ENCODE assay signal across 26 cellular contexts in genomic region chr15:97604673-97605072, GRCh38.
"Had no signal": no experiment of that assay in that cellular context is flagged by ENCODE, and none has a peak within 500 bp of the region (broad histone marks: within the 10 kb centered on the region; RNA-seq: fewer than 3 reads in every experiment).

No MANE protein-coding gene starts in this region.

- H3K9me3 ChIP-seq: testis, thoracic aorta, thyroid gland, transverse colon, upper lobe of right lung, uterus, vagina had no signal

- H3K27ac ChIP-seq: stomach, suprapubic skin, testis, thoracic aorta, thyroid gland, tibial artery, tibial nerve, transverse colon, upper lobe of left lung, upper lobe of right lung, uterus, vagina had no signal

- ATAC-seq: stimulated activated effector memory CD8-positive, alpha-beta T cell treated with anti-CD3 and anti-CD28 coated beads, Interleukin-12 subunit alpha, Interleukin-12 subunit beta, amount 100 ng/mL, for 72 hours; stimulated activated memory B cell treated with anti-CD40 and anti-IgM and Interleukin-4, amounts not matched to agents 10 μg/mL and 1 μg/mL and 100 μg/mL, for 72 hours; stimulated activated naive B cell treated with anti-CD40 and anti-IgM and Interleukin-4, amounts not matched to agents 10 μg/mL and 1 μg/mL and 100 μg/mL, for 72 hours; stimulated activated naive CD8-positive, alpha-beta T cell treated with anti-CD3 and anti-CD28 coated beads, Interleukin-15, amount 100 ng/mL, for 72 hours; stimulated activated naive CD8-positive, alpha-beta T cell treated with anti-CD3 and anti-CD28 coated beads, Interleukin-15, Interleukin-2, amounts not matched to agents 100 U/mL and 50 U/mL, for 24 hours; upper lobe of right lung had no signal

- H3K4me3 ChIP-seq: stomach, suprapubic skin, testis, thoracic aorta, thyroid gland, tibial artery, tibial nerve, transverse colon, upper lobe of left lung, upper lobe of right lung, uterus, vagina had no signal

- H3K4me1 ChIP-seq: stomach, suprapubic skin, testis, thyroid gland, tibial artery, tibial nerve, transverse colon, upper lobe of left lung, upper lobe of right lung, uterus, vagina had no signal

- DNase-seq: stimulated activated CD4-positive, alpha-beta T cell treated with anti-CD3 and anti-CD28 coated beads, Interleukin-2, amount 100 ng/mL, for 48 hours; stimulated activated CD4-positive, alpha-beta T cell treated with anti-CD3 and anti-CD28 coated beads, Interleukin-4, amount 100 ng/mL, for 1 hour; stimulated activated CD4-positive, alpha-beta T cell treated with anti-CD3 and anti-CD28 coated beads, Interleukin-4, amount 100 ng/mL, for 24 hours; stimulated activated CD4-positive, alpha-beta T cell treated with anti-CD3 and anti-CD28 coated beads, Interleukin-4, amount 100 ng/mL, for 4 hours; stimulated activated CD8-positive, alpha-beta memory T cell treated with anti-CD3 and anti-CD28 coated beads, Interleukin-4, amount 100 ng/mL, for 48 hours; stimulated activated naive B cell treated with anti-CD40 and anti-IgM and Interleukin-4, amounts not matched to agents 10 μg/mL and 1 μg/mL and 100 μg/mL, for 72 hours; stimulated activated naive CD4-positive, alpha-beta T cell; stimulated activated naive CD4-positive, alpha-beta T cell treated with Interleukin-2 at 50 U/mL for 16 hours; stimulated activated naive CD8-positive, alpha-beta T cell treated with anti-CD3 and anti-CD28 coated beads, Interleukin-15, amount 100 ng/mL, for 72 hours; stimulated activated naive CD8-positive, alpha-beta T cell treated with anti-CD3 and anti-CD28 coated beads, Interleukin-15, Interleukin-2, amounts not matched to agents 100 U/mL and 50 U/mL, for 24 hours; stomach; substantia nigra; testis; thyroid gland; tibial artery; transverse colon; trophoblast cell; upper lobe of left lung; upper lobe of right lung; uterus had no signal

- H3K36me3 ChIP-seq: stomach, suprapubic skin, thoracic aorta, thyroid gland, tibial artery, tibial nerve, transverse colon, upper lobe of left lung, upper lobe of right lung, uterus, vagina had no signal
